Comparison of ENCODE assay signal across 11 cellular contexts in genomic region chr2:25473758-25474335, GRCh38.
DNase-seq lines count a peak whose midpoint lies in the region; ATAC-seq and TF ChIP-seq lines count a peak whose summit lies in the region.
"Had no signal": no experiment of that assay in that cellular context is flagged by ENCODE, and none has a peak within 500 bp of the region (broad histone marks: within the 10 kb centered on the region; RNA-seq: fewer than 3 reads in every experiment).

No MANE protein-coding gene starts in this region.

- no peak overlapping the region for H3K27ac Mint-ChIP-seq in MCF 10A (ENCODE audit: low read depth, unreplicated experiment)
- H3K27ac Mint-ChIP-seq in activated CD4-positive, alpha-beta T cell treated with anti-CD3 and anti-CD28 coated beads, Interleukin-2, amount 10 ng/mL, durations not matched to agents 7 days and 5 days, result no peak overlapping the region

- H3K9me3 ChIP-seq in breast epithelium, result peaks cover 9 to 11% of the 10 kb centered on the region in 2 donors
- no peaks in the 10 kb centered on the region for H3K9me3 ChIP-seq in testis

- no TSS peak for BruUV-seq in MCF 10A (replicated peaks; lab: Mats Ljungman, UMichigan)

- no peak for ATAC-seq in left colon

- no peaks in the 10 kb centered on the region for H3K4me1 Mint-ChIP-seq in MCF 10A (ENCODE audit: insufficient read depth, unreplicated experiment)
- no peaks in the 10 kb centered on the region for H3K4me1 Mint-ChIP-seq in activated CD4-positive, alpha-beta T cell treated with anti-CD3 and anti-CD28 coated beads, Interleukin-2, amount 10 ng/mL, durations not matched to agents 7 days and 5 days

- H3K4me1 ChIP-seq in breast epithelium (no peaks in the 10 kb centered on the region), testis (no peaks in the 10 kb centered on the region)

- H3K4me3 ChIP-seq in breast epithelium (no peak overlapping the region), testis (no peak overlapping the region)
- H3K4me3 ChIP-seq: esophagus squamous epithelium had no signal

- no peaks in the 10 kb centered on the region for H3K36me3 ChIP-seq in breast epithelium
- H3K36me3 ChIP-seq in testis (ENCODE audit: low read depth, missing control alignments), result no peaks in the 10 kb centered on the region

- DNase-seq in MCF 10A (ENCODE audit: unreplicated experiment) (peak; percentile 17), breast epithelium (ENCODE audit: low spot score in 2 of 2) (no peak), NCI-H524 treated with DMSO at 0.1 percent for 48 hours (lab: John Stamatoyannopoulos, UW) (peak; percentile 77), fibroblast of peridontal ligament (ENCODE audit: extremely low read depth) (peak; percentile 20), testis (peak; percentile 32), middle frontal gyrus (ENCODE audit: extremely low spot score, low spot score) (no peak), left colon (no peak)
- DNase-seq in activated CD4-positive, alpha-beta T cell treated with anti-CD3 and anti-CD28 coated beads, Interleukin-2, amount 10 ng/mL, durations not matched to agents 7 days and 5 days, result no peak
- DNase-seq: activated naive CD4-positive, alpha-beta T cell treated with Interleukin-2 at 50 U/mL for 16 hours; esophagus squamous epithelium; NCI-H526 had no signal

- peaks cover 7% of the 10 kb centered on the region for H3K9me3 Mint-ChIP-seq in MCF 10A (ENCODE audit: unreplicated experiment)
- peaks cover 9% of the 10 kb centered on the region for H3K9me3 Mint-ChIP-seq in activated CD4-positive, alpha-beta T cell treated with anti-CD3 and anti-CD28 coated beads, Interleukin-2, amount 10 ng/mL, durations not matched to agents 7 days and 5 days

- TF ChIP-seq CTCF in MCF 10A (IDR thresholded peaks at IDR 0.05; ENCODE audit: unreplicated experiment) (no peak), breast epithelium (IDR thresholded peaks at IDR 0.05) (no peak), testis (IDR thresholded peaks at IDR 0.05) (no peak)

- TF ChIP-seq POLR2A in breast epithelium (IDR thresholded peaks at IDR 0.05) (no peak), testis (IDR thresholded peaks at IDR 0.05) (no peak)

- intact Hi-C loops in MCF 10A (cut with micrococcal nuclease), result no loop called here
- intact Hi-C loops in breast epithelium (cut with DNase I; ENCODE audit: low total_unique reads), result no loop called here
- intact Hi-C loops in testis (cut with DNase I; ENCODE audit: low total_unique reads), result no loop called here
- intact Hi-C loops in left colon (cut with DNase I, micrococcal nuclease), result no loop called here

- H3K27me3 ChIP-seq in breast epithelium, result no peaks in the 10 kb centered on the region
- H3K27me3 ChIP-seq in testis, result no peaks in the 10 kb centered on the region
- H3K27me3 ChIP-seq: esophagus squamous epithelium had no signal

- 70 to 75% methylated on average over 12 of the region's 12 CpGs for WGBS in testis, 2 donors

- H3K27me3 Mint-ChIP-seq in MCF 10A (ENCODE audit: insufficient read depth, unreplicated experiment), result no peaks in the 10 kb centered on the region
- no peaks in the 10 kb centered on the region for H3K27me3 Mint-ChIP-seq in activated CD4-positive, alpha-beta T cell treated with anti-CD3 and anti-CD28 coated beads, Interleukin-2, amount 10 ng/mL, durations not matched to agents 7 days and 5 days

- CTCF ChIA-PET in MCF 10A (lab: Yijun Ruan, JAX), result no interaction called here
- CTCF ChIA-PET in activated CD4-positive, alpha-beta T cell treated with anti-CD3 and anti-CD28 coated beads, Interleukin-2, amount 10 ng/mL, durations not matched to agents 7 days and 5 days (lab: Charles Lee), result no interaction called here

- POLR2A ChIA-PET in MCF 10A (lab: Yijun Ruan, JAX), result no interaction called here
- POLR2A ChIA-PET in activated CD4-positive, alpha-beta T cell treated with anti-CD3 and anti-CD28 coated beads, Interleukin-2, amount 10 ng/mL, durations not matched to agents 7 days and 5 days (lab: Charles Lee), result interaction anchor here (0.7 kb wide), 1 partner anchor 8 kb away, joined by 4 read pairs; no protein-coding TSS in a partner anchor

- H3K27ac ChIP-seq in breast epithelium, result no peak overlapping the region
- no peak overlapping the region for H3K27ac ChIP-seq in testis
- H3K27ac ChIP-seq: esophagus squamous epithelium had no signal

- H3K36me3 Mint-ChIP-seq in MCF 10A (ENCODE audit: insufficient read depth, unreplicated experiment), result peaks cover 4% of the 10 kb centered on the region
- H3K36me3 Mint-ChIP-seq in activated CD4-positive, alpha-beta T cell treated with anti-CD3 and anti-CD28 coated beads, Interleukin-2, amount 10 ng/mL, durations not matched to agents 7 days and 5 days (ENCODE audit: low read depth), result peaks cover 19% of the 10 kb centered on the region

- H3K4me3 Mint-ChIP-seq in MCF 10A (ENCODE audit: unreplicated experiment), result no peak overlapping the region
- no peak overlapping the region for H3K4me3 Mint-ChIP-seq in activated CD4-positive, alpha-beta T cell treated with anti-CD3 and anti-CD28 coated beads, Interleukin-2, amount 10 ng/mL, durations not matched to agents 7 days and 5 days

Comparison
In these comparisons a context has a peak if more than half of its experiments do, and no peak if none do; other contexts are left out.
1. DNase-seq: peak in MCF 10A (single experiment), NCI-H524 treated with DMSO at 0.1 percent for 48 hours (single experiment), fibroblast of peridontal ligament (single experiment) and testis (single experiment); none in breast epithelium (0 of 2), middle frontal gyrus (single experiment), left colon (0 of 2) and activated CD4-positive, alpha-beta T cell treated with anti-CD3 and anti-CD28 coated beads, Interleukin-2, amount 10 ng/mL, durations not matched to agents 7 days and 5 days (single experiment).